Comparison of ENCODE assay signal across 14 cellular contexts in the genomic region with DNA sequence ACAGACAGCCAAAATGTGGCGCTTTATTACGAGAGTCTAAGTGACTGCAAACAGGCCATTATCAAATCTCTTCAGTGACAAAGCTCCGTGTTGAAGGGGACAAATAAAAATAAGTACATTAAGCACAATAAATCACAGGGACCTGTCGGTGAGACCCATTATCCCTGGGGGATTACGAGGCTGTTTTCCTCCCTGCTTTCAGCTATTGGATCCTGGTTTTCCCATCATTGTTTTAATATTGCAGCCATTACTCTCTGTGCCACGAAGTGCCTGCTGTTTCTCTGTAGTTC. TPM values are rescaled to one million over a fixed set of nuclear protein-coding genes. Genes with fewer than 3 reads are reported as not detected.
DNase-seq lines count a peak whose midpoint lies in the region; ATAC-seq and TF ChIP-seq lines count a peak whose summit lies in the region.
"Had no signal": no experiment of that assay in that cellular context is flagged by ENCODE, and none has a peak within 500 bp of the region (broad histone marks: within the 10 kb centered on the region; RNA-seq: fewer than 3 reads in every experiment).

No MANE protein-coding gene starts in this region.

- H3K9me2 ChIP-seq in OCI-LY1 (ENCODE audit: low read depth, low read length) = no peaks in the 10 kb centered on the region

- H3K9me3 ChIP-seq in HUES64 (ENCODE audit: insufficient read depth, low read depth, low read length) (no peaks in the 10 kb centered on the region; the same call in 1 of the 2 replicates), OCI-LY1 (ENCODE audit: low read length) (no peaks in the 10 kb centered on the region), mesenchymal stem cell (ENCODE audit: control insufficient read depth, low read length) (no peaks in the 10 kb centered on the region)

- H3K4me1 ChIP-seq in HUES64 (ENCODE audit: insufficient read depth, low read length) (peaks cover 82% of the 10 kb centered on the region), OCI-LY1 (ENCODE audit: insufficient read depth, low read length, severe bottlenecking) (peaks cover 28% of the 10 kb centered on the region), mesenchymal stem cell (ENCODE audit: control insufficient read depth, insufficient read depth, low read depth, low read length) (no peaks in the 10 kb centered on the region)

- H4K91ac ChIP-seq in mesenchymal stem cell (ENCODE audit: low read length) = no peak overlapping the region

- H3K79me2 ChIP-seq in OCI-LY1 (ENCODE audit: insufficient read depth, low read length) = no peaks in the 10 kb centered on the region

- no peaks in the 10 kb centered on the region for H4K20me1 ChIP-seq in OCI-LY1 (ENCODE audit: insufficient read depth, low read length)

- H3K27me3 ChIP-seq in HUES64 (ENCODE audit: insufficient read depth, low read length) = no peaks in the 10 kb centered on the region
- no peaks in the 10 kb centered on the region; the same call in 1 of the 2 replicates for H3K27me3 ChIP-seq in OCI-LY1 (ENCODE audit: insufficient read depth, low read length)
- H3K27me3 ChIP-seq in mesenchymal stem cell (ENCODE audit: control insufficient read depth in 1 of 2, insufficient read depth in 1 of 2, low read length in 2 of 2) = no peaks in the 10 kb centered on the region

- WGBS in HUES64 = 32% methylated on average over 6 of the region's 6 CpGs
- 47% methylated on average over 5 of the region's 6 CpGs for WGBS in mesenchymal stem cell

- no peak overlapping the region for H2BK120ac ChIP-seq in mesenchymal stem cell (ENCODE audit: low read depth, low read length)

- DNase-seq in GM12865 (ENCODE audit: low read depth) (no peak), mesenchymal stem cell (no peak), NCI-H446 (lab: John Stamatoyannopoulos, UW) (no peak)
- DNase-seq: activated gamma-delta T cell, aorta, DND-41, NCI-H69, RPMI8226 had no signal

- H2BK15ac ChIP-seq in mesenchymal stem cell (ENCODE audit: low read depth, poor library complexity, severe bottlenecking) = no peak overlapping the region

- peak overlapping the region; percentile 69 for H4K8ac ChIP-seq in mesenchymal stem cell (ENCODE audit: low read length)

- H2AFZ ChIP-seq in OCI-LY1 (ENCODE audit: low read length) (no peak overlapping the region), mesenchymal stem cell (ENCODE audit: low read depth, low read length) (no peak overlapping the region)

- ATAC-seq in GM18520 (IDR thresholded peaks at IDR 0.05; ENCODE audit: unreplicated experiment) (no peak), GM19463 (IDR thresholded peaks at IDR 0.05; ENCODE audit: unreplicated experiment) (no peak)

- no peak overlapping the region for H2BK5ac ChIP-seq in mesenchymal stem cell (ENCODE audit: low read depth, low read length, poor library complexity, severe bottlenecking)

- no peak overlapping the region for H2BK12ac ChIP-seq in mesenchymal stem cell (ENCODE audit: low read length in 2 of 2)

- TF ChIP-seq CTCF in GM12865 (IDR thresholded peaks at IDR 0.05; ENCODE audit: insufficient read depth, low read depth, low read length, missing control alignments) (no peak), OCI-LY1 (IDR thresholded peaks at IDR 0.05; ENCODE audit: low read length) (no peak)

- peak overlapping the region in 1 of 2 experiments; percentile 37 for H3K18ac ChIP-seq in mesenchymal stem cell (ENCODE audit: low read depth in 1 of 2, low read length in 2 of 2)

- no peak overlapping the region for H3K4ac ChIP-seq in mesenchymal stem cell (ENCODE audit: low read depth in 1 of 2, low read length in 2 of 2)

- H3K27ac ChIP-seq in HUES64 (ENCODE audit: low read depth, low read length) = peak overlapping the region; percentile 95
- H3K27ac ChIP-seq in OCI-LY1 (ENCODE audit: low read depth, low read length, poor library complexity, severe bottlenecking) = peak overlapping the region; percentile 71
- H3K27ac ChIP-seq in mesenchymal stem cell (ENCODE audit: low read length, poor library complexity, severe bottlenecking) = no peak overlapping the region
- H3K27ac ChIP-seq: C4-2B, VCaP had no signal

- H3F3A ChIP-seq in OCI-LY1 (ENCODE audit: insufficient read depth, low read length) = no peaks in the 10 kb centered on the region

- H3K14ac ChIP-seq in mesenchymal stem cell (ENCODE audit: low read length in 2 of 2) = no peak overlapping the region

- H3K9ac ChIP-seq in HUES64 (ENCODE audit: low read depth, low read length) (peak overlapping the region; percentile 54), OCI-LY1 (ENCODE audit: low read length) (no peak overlapping the region; the same call in 1 of the 2 replicates), mesenchymal stem cell (ENCODE audit: low read length) (no peak overlapping the region)

- H3K36me3 ChIP-seq in HUES64 (ENCODE audit: insufficient read depth, low read length) = no peaks in the 10 kb centered on the region
- H3K36me3 ChIP-seq in OCI-LY1 (ENCODE audit: insufficient read depth, low read length) = no peaks in the 10 kb centered on the region; the same call in 1 of the 2 replicates
- no peaks in the 10 kb centered on the region for H3K36me3 ChIP-seq in mesenchymal stem cell (ENCODE audit: control insufficient read depth in 1 of 2, insufficient read depth in 2 of 2, low read depth in 1 of 2, low read length in 2 of 2)

- H3K4me2 ChIP-seq in OCI-LY1 (ENCODE audit: low read length) (peak overlapping the region; percentile 33), mesenchymal stem cell (ENCODE audit: low read length, poor library complexity, severe bottlenecking) (no peak overlapping the region)

- no peak overlapping the region for H3K23ac ChIP-seq in mesenchymal stem cell (ENCODE audit: low read length in 2 of 2)

- H2AK5ac ChIP-seq in mesenchymal stem cell (ENCODE audit: low read length, severe bottlenecking) = no peak overlapping the region

- peaks cover 24% of the 10 kb centered on the region for H3K79me1 ChIP-seq in mesenchymal stem cell (replicated peaks; ENCODE audit: low read length, poor library complexity, severe bottlenecking)

- H3K4me3 ChIP-seq in GM12865 (ENCODE audit: low read depth, low read length) (peak overlapping the region; percentile 46), HUES64 (ENCODE audit: low read length) (peak overlapping the region; percentile 8; the same call in 1 of the 2 replicates), OCI-LY1 (ENCODE audit: low read depth, low read length, poor library complexity, severe bottlenecking) (peak overlapping the region; percentile 2), mesenchymal stem cell (ENCODE audit: insufficient read depth in 1 of 2, low read depth in 1 of 2, low read length in 2 of 2) (peak overlapping the region in 1 of 2 experiments; percentile 21)

RNA-seq across cellular contexts. Expression of a gene that starts 22.7 kb away (rescaled TPM):
- polyA plus RNA-seq in HUES64 (2013, experiment 1 of 2) = 28.9 TPM
- polyA plus RNA-seq in HUES64 (2013, experiment 2 of 2) = 30.0 TPM
- 19.1 TPM for polyA plus RNA-seq in mesenchymal stem cell (2013, experiment 1 of 2)
- polyA plus RNA-seq in mesenchymal stem cell (2013, experiment 2 of 2) = 18.2 TPM
